ENCODE assay signal across 18 cellular contexts in genomic region chr6:159443521-159443920, GRCh38.
DNase-seq lines count a peak whose midpoint lies in the region; ATAC-seq and TF ChIP-seq lines count a peak whose summit lies in the region.
"Had no signal": no experiment of that assay in that cellular context is flagged by ENCODE, and none has a peak within 500 bp of the region (broad histone marks: within the 10 kb centered on the region; RNA-seq: fewer than 3 reads in every experiment).

No MANE protein-coding gene starts in this region.

- no peaks in the 10 kb centered on the region for H3K4me1 ChIP-seq in foreskin keratinocyte
- H3K4me1 ChIP-seq: BE2C, Caco-2 had no signal

- peak; percentile 21 for DNase-seq in Daoy (ENCODE audit: low read depth)
- peak; percentile 66 for DNase-seq in NCI-H2171 (lab: John Stamatoyannopoulos, UW)
- DNase-seq in foreskin keratinocyte, result peak in 1 of 2 donors; percentile 52
- DNase-seq in substantia nigra (lab: John Stamatoyannopoulos, UW), result no peak
- DNase-seq in C1 segment of cervical spinal cord (lab: John Stamatoyannopoulos, UW), result no peak
- no peak for DNase-seq in anterior cingulate cortex (lab: John Stamatoyannopoulos, UW)
- DNase-seq: ACHN; BE2C; Caco-2; CD4-positive, alpha-beta T cell; DMS79 treated with DMSO at 0.1 percent for 48 hours; EL; GOT3; H9; KBM-7 had no signal

- peak; percentile 68 for ATAC-seq in foreskin keratinocyte
- ATAC-seq: GM12878, HepG2 had no signal

- H3K27ac ChIP-seq in foreskin keratinocyte, result no peak overlapping the region
- H3K27ac ChIP-seq in substantia nigra (ENCODE audit: low read depth, low read length, poor library complexity, severe bottlenecking), result no peak overlapping the region
- H3K27ac ChIP-seq: C4-2B had no signal

- H3K27me3 ChIP-seq in foreskin keratinocyte, result peaks cover 9% of the 10 kb centered on the region

- no peak for TF ChIP-seq CTCF in foreskin keratinocyte (conservative IDR thresholded peaks at IDR 0.05)

Comparison
In these comparisons a context has a peak if more than half of its experiments do, and no peak if none do; other contexts are left out.
1. DNase-seq: peak in Daoy (single experiment) and NCI-H2171 (single experiment); none in substantia nigra (0 of 49), C1 segment of cervical spinal cord (0 of 14) and anterior cingulate cortex (0 of 58).